8 cellular contexts compared by ENCODE assay signal in genomic region chr19:53333466-53334449, GRCh38. TPM values are rescaled to one million over a fixed set of nuclear protein-coding genes. Genes with fewer than 3 reads are reported as not detected.
DNase-seq lines count a peak whose midpoint lies in the region; ATAC-seq and TF ChIP-seq lines count a peak whose summit lies in the region.

Gene ZNF845, plus strand, starts transcription at chr19:53333749. Its CDS starts 7,559 bp downstream, at chr19:53341308.

- H3K27ac Mint-ChIP-seq in activated T-helper 2 cell treated with anti-CD3 and anti-CD28 coated beads, Interferon-gamma antibody, Interleukin-2, Interleukin-4, amounts not matched to agents 10 μg/mL and 5 μg/mL and 100 μg/mL, durations not matched to agents 14 hours and 24 hours and 36 hours, result peak within 1 kb of the TSS; percentile 87
- peak within 1 kb of the TSS; percentile 92 for H3K27ac Mint-ChIP-seq in nephron progenitor cell
- H3K27ac Mint-ChIP-seq in stimulated activated naive CD8-positive, alpha-beta T cell treated with anti-CD3 and anti-CD28 coated beads, Interleukin-15, Interleukin-2, amounts not matched to agents 100 ng/mL and 50 ng/mL, for 24 hours, result peak within 1 kb of the TSS; percentile 91

- H4K20me1 ChIP-seq in DOHH2 (ENCODE audit: control insufficient read depth, insufficient read depth, low read depth, low read length) (no peaks in the 10 kb centered on the region), Karpas-422 (ENCODE audit: insufficient read depth, low read depth, low read length) (no peaks in the 10 kb centered on the region)

- H3K9me2 ChIP-seq in DOHH2 (replicated peaks; ENCODE audit: control insufficient read depth, low read length) (no peaks in the 10 kb centered on the region), Karpas-422 (replicated peaks; ENCODE audit: insufficient read depth, low read length) (no peaks in the 10 kb centered on the region)

- H3K9me3 ChIP-seq in DOHH2 (ENCODE audit: control insufficient read depth, insufficient read depth, low read length) (peaks cover 26% of the 10 kb centered on the region), Karpas-422 (ENCODE audit: low read length) (peaks cover 23% of the 10 kb centered on the region; the same call in 1 of the 2 replicates)

- no peak for TF ChIP-seq CTCF in DOHH2 (IDR thresholded peaks at IDR 0.05; ENCODE audit: low read depth, low read length, poor library complexity, severe bottlenecking)
- no peak for TF ChIP-seq CTCF in fibroblast of the aortic adventitia (IDR thresholded peaks at IDR 0.05; ENCODE audit: insufficient read depth, low read length)
- TF ChIP-seq CTCF in nephron progenitor cell (IDR thresholded peaks at IDR 0.05), result no peak

- ATAC-seq in GM21786 (IDR thresholded peaks at IDR 0.05; ENCODE audit: unreplicated experiment), result peak; percentile 94

- peaks cover 42% of the 10 kb centered on the region for H3K36me3 Mint-ChIP-seq in activated T-helper 2 cell treated with anti-CD3 and anti-CD28 coated beads, Interferon-gamma antibody, Interleukin-2, Interleukin-4, amounts not matched to agents 10 μg/mL and 5 μg/mL and 100 μg/mL, durations not matched to agents 14 hours and 24 hours and 36 hours (ENCODE audit: low read depth)
- H3K36me3 Mint-ChIP-seq in nephron progenitor cell (ENCODE audit: low read depth), result peaks cover 39% of the 10 kb centered on the region
- H3K36me3 Mint-ChIP-seq in stimulated activated naive CD8-positive, alpha-beta T cell treated with anti-CD3 and anti-CD28 coated beads, Interleukin-15, Interleukin-2, amounts not matched to agents 100 ng/mL and 50 ng/mL, for 24 hours (ENCODE audit: low read depth), result peaks cover 52% of the 10 kb centered on the region

- peak within 1 kb of the TSS; percentile 87 for H3K9ac ChIP-seq in Karpas-422 (ENCODE audit: low read length)

- peak within 1 kb of the TSS; percentile 97 for H3K4me2 ChIP-seq in DOHH2 (ENCODE audit: low read length)
- peak within 1 kb of the TSS; percentile 72 for H3K4me2 ChIP-seq in Karpas-422 (ENCODE audit: low read depth, low read length, poor library complexity, severe bottlenecking)

- H3K4me1 Mint-ChIP-seq in activated T-helper 2 cell treated with anti-CD3 and anti-CD28 coated beads, Interferon-gamma antibody, Interleukin-2, Interleukin-4, amounts not matched to agents 10 μg/mL and 5 μg/mL and 100 μg/mL, durations not matched to agents 14 hours and 24 hours and 36 hours (ENCODE audit: low read depth), result peaks cover 5% of the 10 kb centered on the region
- H3K4me1 Mint-ChIP-seq in nephron progenitor cell, result peaks cover 25% of the 10 kb centered on the region
- H3K4me1 Mint-ChIP-seq in stimulated activated naive CD8-positive, alpha-beta T cell treated with anti-CD3 and anti-CD28 coated beads, Interleukin-15, Interleukin-2, amounts not matched to agents 100 ng/mL and 50 ng/mL, for 24 hours (ENCODE audit: low read depth), result peaks cover 16% of the 10 kb centered on the region

- H3K27ac ChIP-seq in DOHH2 (ENCODE audit: low read depth, low read length), result no peak within 1 kb of the TSS
- peak within 1 kb of the TSS; percentile 21; the same call in 1 of the 2 replicates for H3K27ac ChIP-seq in Karpas-422 (ENCODE audit: low read length)

- H3K4me1 ChIP-seq in DOHH2 (ENCODE audit: control insufficient read depth, low read length) (peaks cover 11% of the 10 kb centered on the region), Karpas-422 (ENCODE audit: low read length) (peaks cover 10% of the 10 kb centered on the region)

- H3K36me3 ChIP-seq in DOHH2 (ENCODE audit: control insufficient read depth, low read length), result peaks cover 15% of the 10 kb centered on the region
- H3K36me3 ChIP-seq in Karpas-422 (ENCODE audit: insufficient read depth, low read length), result peaks cover 32% of the 10 kb centered on the region

- H3K27me3 ChIP-seq in DOHH2 (ENCODE audit: control insufficient read depth, low read length), result no peaks in the 10 kb centered on the region
- no peaks in the 10 kb centered on the region for H3K27me3 ChIP-seq in Karpas-422 (ENCODE audit: low read length)

- H3K4me3 ChIP-seq in DOHH2 (ENCODE audit: low read length) (peak within 1 kb of the TSS; percentile 97), Karpas-422 (ENCODE audit: low read length) (peak within 1 kb of the TSS; percentile 72), fibroblast of the aortic adventitia (ENCODE audit: low read depth, low read length) (peak within 1 kb of the TSS; percentile 96)

- H3F3A ChIP-seq in DOHH2 (ENCODE audit: control insufficient read depth, insufficient read depth), result no peaks in the 10 kb centered on the region

- H2AFZ ChIP-seq in Karpas-422 (ENCODE audit: low read length), result peak within 1 kb of the TSS; percentile 97

- H3K79me2 ChIP-seq in DOHH2 (ENCODE audit: control insufficient read depth, low read length) (peaks cover 36% of the 10 kb centered on the region), Karpas-422 (ENCODE audit: low read length) (peaks cover 51% of the 10 kb centered on the region)

- H3K9me3 Mint-ChIP-seq in activated T-helper 2 cell treated with anti-CD3 and anti-CD28 coated beads, Interferon-gamma antibody, Interleukin-2, Interleukin-4, amounts not matched to agents 10 μg/mL and 5 μg/mL and 100 μg/mL, durations not matched to agents 14 hours and 24 hours and 36 hours, result peaks cover 47% of the 10 kb centered on the region
- H3K9me3 Mint-ChIP-seq in nephron progenitor cell, result peaks cover 48% of the 10 kb centered on the region
- peaks cover 16% of the 10 kb centered on the region for H3K9me3 Mint-ChIP-seq in stimulated activated naive CD8-positive, alpha-beta T cell treated with anti-CD3 and anti-CD28 coated beads, Interleukin-15, Interleukin-2, amounts not matched to agents 100 ng/mL and 50 ng/mL, for 24 hours

- peak within 1 kb of the TSS; percentile 89 for H3K4me3 Mint-ChIP-seq in activated T-helper 2 cell treated with anti-CD3 and anti-CD28 coated beads, Interferon-gamma antibody, Interleukin-2, Interleukin-4, amounts not matched to agents 10 μg/mL and 5 μg/mL and 100 μg/mL, durations not matched to agents 14 hours and 24 hours and 36 hours (ENCODE audit: low read depth)
- H3K4me3 Mint-ChIP-seq in nephron progenitor cell, result peak within 1 kb of the TSS; percentile 88
- H3K4me3 Mint-ChIP-seq in stimulated activated naive CD8-positive, alpha-beta T cell treated with anti-CD3 and anti-CD28 coated beads, Interleukin-15, Interleukin-2, amounts not matched to agents 100 ng/mL and 50 ng/mL, for 24 hours, result peak within 1 kb of the TSS; percentile 92

- peak; percentile 98 for DNase-seq in Karpas-422
- DNase-seq in RPMI7951 (ENCODE audit: low read depth), result peak; percentile 93
- peak; percentile 95 for DNase-seq in activated T-helper 2 cell treated with anti-CD3 and anti-CD28 coated beads, Interferon-gamma antibody, Interleukin-2, Interleukin-4, amounts not matched to agents 10 μg/mL and 5 μg/mL and 100 μg/mL, durations not matched to agents 14 hours and 24 hours and 36 hours (ENCODE audit: low spot score)
- peak; percentile 89 for DNase-seq in fibroblast of the aortic adventitia (ENCODE audit: low read depth)
- DNase-seq in nephron progenitor cell, result peak; percentile 98

- no peaks in the 10 kb centered on the region for H3K27me3 Mint-ChIP-seq in activated T-helper 2 cell treated with anti-CD3 and anti-CD28 coated beads, Interferon-gamma antibody, Interleukin-2, Interleukin-4, amounts not matched to agents 10 μg/mL and 5 μg/mL and 100 μg/mL, durations not matched to agents 14 hours and 24 hours and 36 hours (ENCODE audit: low read depth)
- H3K27me3 Mint-ChIP-seq in nephron progenitor cell (ENCODE audit: low read depth, poor library complexity), result no peaks in the 10 kb centered on the region
- peaks cover 6% of the 10 kb centered on the region for H3K27me3 Mint-ChIP-seq in stimulated activated naive CD8-positive, alpha-beta T cell treated with anti-CD3 and anti-CD28 coated beads, Interleukin-15, Interleukin-2, amounts not matched to agents 100 ng/mL and 50 ng/mL, for 24 hours

- intact Hi-C loops in activated T-helper 2 cell treated with anti-CD3 and anti-CD28 coated beads, Interferon-gamma antibody, Interleukin-2, Interleukin-4, amounts not matched to agents 10 μg/mL and 5 μg/mL and 100 μg/mL, durations not matched to agents 14 hours and 24 hours and 36 hours (cut with micrococcal nuclease), result loop anchor here (1.0 to 10.0 kb wide), 4 partner anchors 32 to 599 kb away; partner anchors contain the start of genes ZNF525, ZNF611 and ZNF765

RNA-seq across cellular contexts. Expression of gene ZNF845, which starts in this region (rescaled TPM):
- total RNA-seq in Karpas-422 (2014; rRNA removed; shearing (Covaris generic); ENCODE audit: low replicate concordance), result 8.9 and 18.7 TPM in 2 replicates
- 7.9 and 10.8 TPM in 2 replicates for total RNA-seq in RPMI7951 (2014; rRNA removed; shearing (Covaris generic))
- total RNA-seq in activated T-helper 2 cell treated with anti-CD3 and anti-CD28 coated beads, Interferon-gamma antibody, Interleukin-2, Interleukin-4, amounts not matched to agents 10 μg/mL and 5 μg/mL and 100 μg/mL, durations not matched to agents 14 hours and 24 hours and 36 hours, result 5.6 and 5.9 TPM in 2 replicates
- 5.6 and 10.2 TPM in 2 replicates for total RNA-seq in fibroblast of the aortic adventitia (ENCODE audit: low replicate concordance)
